In the genomic region with DNA sequence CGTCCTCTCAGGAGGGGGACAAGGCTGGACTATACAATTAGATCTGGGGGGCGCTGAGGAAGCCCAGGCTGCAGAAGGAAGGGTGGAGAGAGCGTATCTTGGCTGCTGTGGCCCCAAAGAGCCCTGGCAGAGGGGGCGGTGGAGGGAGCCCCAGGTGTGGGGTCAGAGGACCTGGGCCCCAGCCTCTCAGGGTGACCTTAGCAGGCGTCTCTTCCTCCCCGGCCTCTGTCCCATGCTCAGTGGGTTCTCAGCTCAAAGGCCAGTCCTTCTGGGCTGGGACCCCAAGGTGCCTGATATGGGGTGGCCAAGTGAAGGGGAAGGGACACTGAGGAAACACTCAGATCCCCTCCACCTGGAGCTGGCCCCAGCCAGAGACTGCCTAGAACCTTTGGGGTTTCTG, we compare ENCODE assay signal across 14 cellular contexts. TPM values are rescaled to one million over a fixed set of nuclear protein-coding genes. Genes with fewer than 3 reads are reported as not detected.
DNase-seq lines count a peak whose midpoint lies in the region; TF ChIP-seq lines count a peak whose summit lies in the region.
"Had no signal": no experiment of that assay in that cellular context is flagged by ENCODE, and none has a peak within 500 bp of the region (broad histone marks: within the 10 kb centered on the region; RNA-seq: fewer than 3 reads in every experiment).

No MANE protein-coding gene starts in this region.

- peak overlapping the region; percentile 6 for H3K4me3 Mint-ChIP-seq in activated naive CD8-positive, alpha-beta T cell
- H3K4me3 Mint-ChIP-seq in activated naive CD8-positive, alpha-beta T cell treated with anti-CD3 and anti-CD28 coated beads for 36 hours, result no peak overlapping the region
- H3K4me3 Mint-ChIP-seq in endothelial cell (ENCODE audit: unreplicated experiment), result peak overlapping the region; percentile 34
- H3K4me3 Mint-ChIP-seq: CD4-positive, CD25-positive, alpha-beta regulatory T cell had no signal

- no peaks in the 10 kb centered on the region for H3K9me3 ChIP-seq in osteoblast (ENCODE audit: low read depth, low read length)
- H3K9me3 ChIP-seq in Karpas-422 (ENCODE audit: low read length), result no peaks in the 10 kb centered on the region
- H3K9me3 ChIP-seq: BLaER1 treated with 17β-estradiol and CSF1 and Interleukin-3, amounts not matched to agents 10 nM and 100 nM had no signal

- H3K79me2 ChIP-seq in osteoblast (ENCODE audit: insufficient read depth, low read length), result no peaks in the 10 kb centered on the region
- no peaks in the 10 kb centered on the region for H3K79me2 ChIP-seq in Karpas-422 (ENCODE audit: low read length)

- H3K27ac Mint-ChIP-seq in activated naive CD8-positive, alpha-beta T cell, result no peak overlapping the region
- H3K27ac Mint-ChIP-seq in activated naive CD8-positive, alpha-beta T cell treated with anti-CD3 and anti-CD28 coated beads for 36 hours, result no peak overlapping the region
- H3K27ac Mint-ChIP-seq in endothelial cell (ENCODE audit: unreplicated experiment), result no peak overlapping the region
- H3K27ac Mint-ChIP-seq: CD4-positive, CD25-positive, alpha-beta regulatory T cell had no signal

- H3K36me3 Mint-ChIP-seq in activated naive CD8-positive, alpha-beta T cell, result no peaks in the 10 kb centered on the region
- no peaks in the 10 kb centered on the region for H3K36me3 Mint-ChIP-seq in activated naive CD8-positive, alpha-beta T cell treated with anti-CD3 and anti-CD28 coated beads for 36 hours
- peaks cover 8% of the 10 kb centered on the region for H3K36me3 Mint-ChIP-seq in endothelial cell (ENCODE audit: low read depth, unreplicated experiment)
- H3K36me3 Mint-ChIP-seq: CD4-positive, CD25-positive, alpha-beta regulatory T cell had no signal

- H3K4me1 ChIP-seq in osteoblast (ENCODE audit: insufficient read depth, low read length) (peaks cover 23% of the 10 kb centered on the region), Karpas-422 (ENCODE audit: low read length) (peaks cover 22% of the 10 kb centered on the region)

- H3K4me2 ChIP-seq in osteoblast (ENCODE audit: insufficient read depth, low read length), result no peak overlapping the region
- H3K4me2 ChIP-seq in Karpas-422 (ENCODE audit: low read depth, low read length, poor library complexity, severe bottlenecking), result no peak overlapping the region

- H3K9ac ChIP-seq in Karpas-422 (ENCODE audit: low read length), result no peak overlapping the region
- H3K9ac ChIP-seq: BLaER1 treated with 17β-estradiol and CSF1 and Interleukin-3, amounts not matched to agents 10 nM and 100 nM had no signal

- H3K4me1 Mint-ChIP-seq in activated naive CD8-positive, alpha-beta T cell (ENCODE audit: low read depth), result peaks cover 14% of the 10 kb centered on the region
- peaks cover 13% of the 10 kb centered on the region for H3K4me1 Mint-ChIP-seq in activated naive CD8-positive, alpha-beta T cell treated with anti-CD3 and anti-CD28 coated beads for 36 hours
- peaks cover 9% of the 10 kb centered on the region for H3K4me1 Mint-ChIP-seq in endothelial cell (ENCODE audit: unreplicated experiment)

- no peak overlapping the region for H2AFZ ChIP-seq in osteoblast (ENCODE audit: low read length)
- no peak overlapping the region for H2AFZ ChIP-seq in Karpas-422 (ENCODE audit: low read length)

- no peak for DNase-seq in activated naive CD8-positive, alpha-beta T cell treated with anti-CD3 and anti-CD28 coated beads for 36 hours
- DNase-seq in endothelial cell (ENCODE audit: low spot score), result no peak
- peak; percentile 71 for DNase-seq in osteoblast (ENCODE audit: insufficient read length, low spot score, missing footprints)
- DNase-seq in globus pallidus (ENCODE audit: low spot score), result no peak
- DNase-seq in Karpas-422, result no peak
- no peak for DNase-seq in GM13977 (ENCODE audit: low spot score)
- DNase-seq: 8988T; AML-193; CD4-positive, CD25-positive, alpha-beta regulatory T cell; DMS79; EL had no signal

- H3K27ac ChIP-seq in osteoblast (ENCODE audit: low read depth, low read length), result no peak overlapping the region
- H3K27ac ChIP-seq in Karpas-422 (ENCODE audit: low read length), result no peak overlapping the region
- H3K27ac ChIP-seq: BLaER1 treated with 17β-estradiol and CSF1 and Interleukin-3, amounts not matched to agents 10 nM and 100 nM had no signal

- H3K9me2 ChIP-seq in Karpas-422 (replicated peaks; ENCODE audit: insufficient read depth, low read length), result no peaks in the 10 kb centered on the region

- in situ Hi-C loops in GM13977 (cut with MboI; ENCODE audit: low pct_unique_long_range_greater_than_20kb, low sequenced_read_pairs, unreplicated experiment), result no loop called here

- H4K20me1 ChIP-seq in osteoblast (ENCODE audit: insufficient read depth, low read length), result no peaks in the 10 kb centered on the region
- H4K20me1 ChIP-seq in Karpas-422 (ENCODE audit: insufficient read depth, low read depth, low read length), result no peaks in the 10 kb centered on the region

- H3K4me3 ChIP-seq in osteoblast (ENCODE audit: insufficient read depth, low read length) (no peak overlapping the region), Karpas-422 (ENCODE audit: low read length) (no peak overlapping the region)
- H3K4me3 ChIP-seq: BLaER1 treated with 17β-estradiol and CSF1 and Interleukin-3, amounts not matched to agents 10 nM and 100 nM; K562 had no signal

- peaks cover 14% of the 10 kb centered on the region for H3K27me3 Mint-ChIP-seq in activated naive CD8-positive, alpha-beta T cell
- H3K27me3 Mint-ChIP-seq in activated naive CD8-positive, alpha-beta T cell treated with anti-CD3 and anti-CD28 coated beads for 36 hours, result peaks cover 24% of the 10 kb centered on the region
- peaks cover 22% of the 10 kb centered on the region for H3K27me3 Mint-ChIP-seq in endothelial cell (ENCODE audit: unreplicated experiment)

- no peaks in the 10 kb centered on the region for H3K36me3 ChIP-seq in osteoblast (ENCODE audit: insufficient read depth, low read length)
- H3K36me3 ChIP-seq in Karpas-422 (ENCODE audit: insufficient read depth, low read length), result no peaks in the 10 kb centered on the region
- H3K36me3 ChIP-seq: BLaER1 treated with 17β-estradiol and CSF1 and Interleukin-3, amounts not matched to agents 10 nM and 100 nM had no signal

- H3K27me3 ChIP-seq in osteoblast (ENCODE audit: insufficient read depth, low read length) (no peaks in the 10 kb centered on the region), Karpas-422 (ENCODE audit: low read length) (no peaks in the 10 kb centered on the region)

- TF ChIP-seq CTCF in endothelial cell (IDR thresholded peaks at IDR 0.05; ENCODE audit: unreplicated experiment) (no peak), osteoblast (IDR thresholded peaks at IDR 0.05; ENCODE audit: extremely low read depth, low read depth, low read length) (no peak), GM13977 (IDR thresholded peaks at IDR 0.05; ENCODE audit: extremely low read depth, insufficient read depth, missing control alignments) (no peak)

- no peaks in the 10 kb centered on the region for H3K9me3 Mint-ChIP-seq in activated naive CD8-positive, alpha-beta T cell (ENCODE audit: low read depth)
- no peaks in the 10 kb centered on the region for H3K9me3 Mint-ChIP-seq in activated naive CD8-positive, alpha-beta T cell treated with anti-CD3 and anti-CD28 coated beads for 36 hours
- no peaks in the 10 kb centered on the region for H3K9me3 Mint-ChIP-seq in endothelial cell (ENCODE audit: unreplicated experiment)

RNA-seq across cellular contexts. Expression of gene FAM131C, which starts 1.8 kb away (rescaled TPM):
- under 1 TPM; 0.34 to 0.45 TPM for total RNA-seq in activated naive CD8-positive, alpha-beta T cell treated with anti-CD3 and anti-CD28 coated beads for 36 hours
- total RNA-seq in endothelial cell (ENCODE audit: unreplicated experiment) (0.56 TPM), osteoblast (0.36 TPM in 1 of 2 replicates, not detected in the other)
- total RNA-seq in Karpas-422 (2014; rRNA removed; shearing (Covaris generic); ENCODE audit: low replicate concordance), result not detected in 2 replicates
- total RNA-seq: CD4-positive, CD25-positive, alpha-beta regulatory T cell had no signal

RNA-seq across cellular contexts. Expression of gene CLCNKB, which starts 28.0 kb away (rescaled TPM):
- total RNA-seq in activated naive CD8-positive, alpha-beta T cell treated with anti-CD3 and anti-CD28 coated beads for 36 hours, result not detected
- total RNA-seq in endothelial cell (ENCODE audit: unreplicated experiment), result 0.59 TPM
- total RNA-seq in osteoblast, result 0.29 and 0.36 TPM in 2 replicates
- not detected in 2 replicates for total RNA-seq in Karpas-422 (2014; rRNA removed; shearing (Covaris generic); ENCODE audit: low replicate concordance)
- total RNA-seq: CD4-positive, CD25-positive, alpha-beta regulatory T cell had no signal

RNA-seq across cellular contexts. Expression of gene CLCNKA, which starts 49.8 kb away (rescaled TPM):
- not detected for total RNA-seq in activated naive CD8-positive, alpha-beta T cell treated with anti-CD3 and anti-CD28 coated beads for 36 hours
- total RNA-seq in endothelial cell (ENCODE audit: unreplicated experiment), result not detected
- total RNA-seq in osteoblast, result not detected in 2 replicates
- total RNA-seq in Karpas-422 (2014; rRNA removed; shearing (Covaris generic); ENCODE audit: low replicate concordance), result not detected in 2 replicates
- total RNA-seq: CD4-positive, CD25-positive, alpha-beta regulatory T cell had no signal

RNA-seq across cellular contexts. Expression of gene HSPB7, which starts 53.8 kb away (rescaled TPM):
- total RNA-seq in activated naive CD8-positive, alpha-beta T cell treated with anti-CD3 and anti-CD28 coated beads for 36 hours, result not detected
- total RNA-seq in endothelial cell (ENCODE audit: unreplicated experiment) (not detected), osteoblast (4.1 and 6.9 TPM in 2 replicates)
- total RNA-seq in Karpas-422 (2014; rRNA removed; shearing (Covaris generic); ENCODE audit: low replicate concordance), result not detected in 2 replicates
- total RNA-seq: CD4-positive, CD25-positive, alpha-beta regulatory T cell had no signal
